ENCODE assay signal across 27 cellular contexts in genomic region chr15:41992803-41993190, GRCh38. TPM values are rescaled to one million over a fixed set of nuclear protein-coding genes. Genes with fewer than 3 reads are reported as not detected.
"Had no signal": no experiment of that assay in that cellular context is flagged by ENCODE, and none has a peak within 500 bp of the region (broad histone marks: within the 10 kb centered on the region; RNA-seq: fewer than 3 reads in every experiment).

No MANE protein-coding gene starts in this region.

- DNase-seq: Kasumi-1; MM.1S; NCI-H1092 treated with DMSO at 0.1 percent for 48 hours; NCI-H1436; NCI-H187; NCI-H2029; NCI-H2081 treated with DMSO at 0.1 percent for 48 hours; NCI-H2171; NCI-H226; NCI-H446; NCI-H510A; NCI-H524 treated with DMSO at 0.1 percent for 48 hours; NCI-H774; NK-92 treated with Interleukin-12 subunit alpha and Interleukin-12 subunit beta, amount 100 ng/mL, for 24 hours; PC-3; SHP77 treated with DMSO at 0.1 percent for 48 hours had no signal

- H3K27me3 ChIP-seq: SJCRH30 had no signal

- H3K4me2 ChIP-seq: KMS-11 had no signal

- H3K27ac ChIP-seq: HL-60, KMS-11, RWPE1, SJCRH30 had no signal

- ATAC-seq: K562, Panc1, PC-3, Right ventricle myocardium inferior, SK-N-SH treated with all-trans-retinoic acid at 6 μM for 48 hours had no signal

- H3K36me3 ChIP-seq: SJCRH30 had no signal

- H3K4me3 ChIP-seq: K562, SJCRH30 had no signal

- H3K27me3 Mint-ChIP-seq: IgD-negative memory B cell had no signal

- H3K9me3 Mint-ChIP-seq: IgD-negative memory B cell had no signal

- H3K36me3 Mint-ChIP-seq: IgD-negative memory B cell had no signal

- H3K9me3 ChIP-seq: SJCRH30 had no signal

RNA-seq across cellular contexts. Expression of gene PLA2G4E, which starts 28.0 kb away (rescaled TPM):
- total RNA-seq: K562, M059J, OCI-LY7, PC-3, SJCRH30 had no signal
